In genomic region chr1:89261926-89262540, GRCh38 we compare ENCODE assay signal across 9 cellular contexts. TPM values are rescaled to one million over a fixed set of nuclear protein-coding genes. Genes with fewer than 3 reads are reported as not detected.
DNase-seq lines count a peak whose midpoint lies in the region; ATAC-seq and TF ChIP-seq lines count a peak whose summit lies in the region.
"Had no signal": no experiment of that assay in that cellular context is flagged by ENCODE, and none has a peak within 500 bp of the region (broad histone marks: within the 10 kb centered on the region; RNA-seq: fewer than 3 reads in every experiment).

No MANE protein-coding gene starts in this region.

- CTCF ChIA-PET in CD8-positive, alpha-beta T cell (lab: Charles Lee) = no interaction called here
- CTCF ChIA-PET in naive thymus-derived CD4-positive, alpha-beta T cell (lab: Charles Lee) = interaction anchor here (1.0 to 1.4 kb wide), 2 partner anchors 9 to 188 kb away, joined by 3 read pairs; no protein-coding TSS in a partner anchor

- no peaks in the 10 kb centered on the region for H3K27me3 ChIP-seq in CD8-positive, alpha-beta T cell (ENCODE audit: insufficient read depth, low read length)
- no peaks in the 10 kb centered on the region for H3K27me3 ChIP-seq in naive thymus-derived CD4-positive, alpha-beta T cell (ENCODE audit: control insufficient read depth in 2 of 2, insufficient read depth in 2 of 2, low read length in 2 of 2)

- ATAC-seq in CD8-positive, alpha-beta T cell = no peak
- ATAC-seq in naive thymus-derived CD4-positive, alpha-beta T cell = no peak

- DNase-seq in CD8-positive, alpha-beta T cell = no peak
- DNase-seq in MV-4-11 (lab: John Stamatoyannopoulos, UW) = peak; percentile 17
- peak; percentile 53 for DNase-seq in astrocyte of the hippocampus (ENCODE audit: low read depth, low spot score)
- DNase-seq in naive thymus-derived CD4-positive, alpha-beta T cell = no peak
- no peak for DNase-seq in SHP77 (lab: John Stamatoyannopoulos, UW)
- DNase-seq in EL = no peak
- DNase-seq in foreskin melanocyte = no peak
- no peak for DNase-seq in NCI-H774 (lab: John Stamatoyannopoulos, UW)
- DNase-seq: NCI-H526 had no signal

- no peak for TF ChIP-seq CTCF in CD8-positive, alpha-beta T cell (IDR thresholded peaks at IDR 0.05)

- intact Hi-C loops in CD8-positive, alpha-beta T cell (cut with DNase I, micrococcal nuclease) = no loop called here
- intact Hi-C loops in naive thymus-derived CD4-positive, alpha-beta T cell (cut with micrococcal nuclease) = loop anchor here in 1 of 2 donors (5.0 to 10.0 kb wide), 3 partner anchors 147 to 260 kb away; no protein-coding TSS in a partner anchor

- H3K4me1 Mint-ChIP-seq in CD8-positive, alpha-beta T cell (ENCODE audit: low read depth) = peaks cover 82% of the 10 kb centered on the region
- peaks cover 49 to 76% (median 68%) of the 10 kb centered on the region in 7 donors for H3K4me1 Mint-ChIP-seq in naive thymus-derived CD4-positive, alpha-beta T cell

- H3K36me3 Mint-ChIP-seq in CD8-positive, alpha-beta T cell = peaks cover 73% of the 10 kb centered on the region
- peaks cover 11 to 80% (median 52%) of the 10 kb centered on the region in 5 donors for H3K36me3 Mint-ChIP-seq in naive thymus-derived CD4-positive, alpha-beta T cell

- H3K27ac ChIP-seq in CD8-positive, alpha-beta T cell (ENCODE audit: low read depth, low read length) = no peak overlapping the region
- H3K27ac ChIP-seq in naive thymus-derived CD4-positive, alpha-beta T cell (ENCODE audit: low read depth, low read length) = no peak overlapping the region

- POLR2A ChIA-PET in CD8-positive, alpha-beta T cell (lab: Charles Lee) = no interaction called here
- POLR2A ChIA-PET in naive thymus-derived CD4-positive, alpha-beta T cell (lab: Charles Lee) = interaction anchor here (0.9 kb wide), 1 partner anchor 15 kb away, joined by 3 read pairs; no protein-coding TSS in a partner anchor

- H3K9me3 ChIP-seq in CD8-positive, alpha-beta T cell (ENCODE audit: low read length) = no peaks in the 10 kb centered on the region
- H3K9me3 ChIP-seq in naive thymus-derived CD4-positive, alpha-beta T cell (ENCODE audit: control insufficient read depth in 2 of 3, low read length in 3 of 3) = no peaks in the 10 kb centered on the region

- peak overlapping the region; percentile 78 for H3K27ac Mint-ChIP-seq in CD8-positive, alpha-beta T cell
- peak overlapping the region in 8 of 9 donors; percentile 22 to 93 (median 56) for H3K27ac Mint-ChIP-seq in naive thymus-derived CD4-positive, alpha-beta T cell

- H3K4me3 Mint-ChIP-seq in CD8-positive, alpha-beta T cell = peak overlapping the region; percentile 32
- H3K4me3 Mint-ChIP-seq in naive thymus-derived CD4-positive, alpha-beta T cell = peak overlapping the region in 5 of 10 donors; percentile 12 to 91 (median 58)

- H3K36me3 ChIP-seq in CD8-positive, alpha-beta T cell (ENCODE audit: insufficient read depth, low read length) = peaks cover 22% of the 10 kb centered on the region
- H3K36me3 ChIP-seq in naive thymus-derived CD4-positive, alpha-beta T cell (ENCODE audit: control insufficient read depth in 2 of 3, insufficient read depth in 3 of 3, low read length in 3 of 3) = peaks cover 21 to 51% (median 40%) of the 10 kb centered on the region in 3 experiments

- H3K9me3 Mint-ChIP-seq in CD8-positive, alpha-beta T cell = peaks cover 2% of the 10 kb centered on the region
- peaks cover 0 to 8% (median 2%) of the 10 kb centered on the region in 11 donors for H3K9me3 Mint-ChIP-seq in naive thymus-derived CD4-positive, alpha-beta T cell

- no peaks in the 10 kb centered on the region for H3K27me3 Mint-ChIP-seq in CD8-positive, alpha-beta T cell (ENCODE audit: low read depth)
- no peaks in the 10 kb centered on the region for H3K27me3 Mint-ChIP-seq in naive thymus-derived CD4-positive, alpha-beta T cell

- peaks cover 58% of the 10 kb centered on the region for H3K4me1 ChIP-seq in CD8-positive, alpha-beta T cell (ENCODE audit: insufficient read depth, low read length)
- peaks cover 39 to 75% of the 10 kb centered on the region in 2 donors for H3K4me1 ChIP-seq in naive thymus-derived CD4-positive, alpha-beta T cell (ENCODE audit: control insufficient read depth in 2 of 2, insufficient read depth in 2 of 2, low read length in 2 of 2)

- H3K4me3 ChIP-seq in CD8-positive, alpha-beta T cell (ENCODE audit: low read depth, low read length) = no peak overlapping the region
- H3K4me3 ChIP-seq in naive thymus-derived CD4-positive, alpha-beta T cell (ENCODE audit: low read length) = peak overlapping the region; percentile 14

RNA-seq across cellular contexts. Expression of gene GBP5, which starts 10.6 kb away (rescaled TPM):
- 100 to 1,000 TPM; 114 to 125 TPM for total RNA-seq in CD8-positive, alpha-beta T cell
- total RNA-seq in naive thymus-derived CD4-positive, alpha-beta T cell = 100 to 1,000 TPM in 2 of 5 experiments, 10 to 100 TPM in 3; 31.8 to 784 (median 53.6) TPM
- 10 to 100 TPM; 30.0 to 42.1 TPM for polyA plus RNA-seq in naive thymus-derived CD4-positive, alpha-beta T cell

Comparison
In these comparisons a context has a peak if more than half of its experiments do, and no peak if none do; other contexts are left out.
1. DNase-seq: peak in MV-4-11 (single experiment) and astrocyte of the hippocampus (single experiment); none in CD8-positive, alpha-beta T cell (0 of 7), naive thymus-derived CD4-positive, alpha-beta T cell (0 of 9), SHP77 (0 of 2), EL (single experiment), foreskin melanocyte (single experiment) and NCI-H774 (single experiment).